ENCODE assay signal across 1 cellular context in genomic region chr2:54770676-54771075, GRCh38.
TF ChIP-seq lines count a peak whose summit lies in the region.

No MANE protein-coding gene starts in this region.

TF ChIP-seq in IMR-90, 13 proteins besides CTCF, POLR2A, EP300 and RAD21:
- TF ChIP-seq RFX5 (IDR thresholded peaks at IDR 0.05; ENCODE audit: low read depth, low read length), result no peak
- no peak for TF ChIP-seq USF2 (IDR thresholded peaks at IDR 0.05; ENCODE audit: low read depth, low read length)
- no peak for TF ChIP-seq SMC3 (IDR thresholded peaks at IDR 0.05; ENCODE audit: low read depth, low read length)
- no peak for TF ChIP-seq CHD1 (IDR thresholded peaks at IDR 0.05; ENCODE audit: low read depth, low read length)
- no peak for TF ChIP-seq MAZ (IDR thresholded peaks at IDR 0.05; ENCODE audit: borderline replicate concordance, low read depth, low read length)
- TF ChIP-seq RCOR1 (IDR thresholded peaks at IDR 0.05; ENCODE audit: insufficient replicate concordance, low read length), result no peak
- no peak for TF ChIP-seq MXI1 (IDR thresholded peaks at IDR 0.05; ENCODE audit: borderline replicate concordance, low read depth, low read length)
- TF ChIP-seq CEBPB (IDR thresholded peaks at IDR 0.05; ENCODE audit: low read depth, low read length), result no peak
- no peak for TF ChIP-seq NFE2L2 (IDR thresholded peaks at IDR 0.05; ENCODE audit: low read depth, low read length)
- no peak for TF ChIP-seq FOS (IDR thresholded peaks at IDR 0.05; ENCODE audit: low read depth, low read length)
- TF ChIP-seq ELK1 (IDR thresholded peaks at IDR 0.05; ENCODE audit: borderline replicate concordance, low read depth, low read length), result no peak
- no peak for TF ChIP-seq MAFK (IDR thresholded peaks at IDR 0.05; ENCODE audit: low read depth, low read length)
- no peak for TF ChIP-seq BHLHE40 (IDR thresholded peaks at IDR 0.05; ENCODE audit: low read depth, low read length)
TF ChIP-seq in IMR-90: peak in this region for 0.
